Comparison of ENCODE assay signal across 18 cellular contexts in genomic region chr3:101036676-101037075, GRCh38. TPM values are rescaled to one million over a fixed set of nuclear protein-coding genes. Genes with fewer than 3 reads are reported as not detected.
DNase-seq lines count a peak whose midpoint lies in the region; FAIRE-seq and TF ChIP-seq lines count a peak whose summit lies in the region.
"Had no signal": no experiment of that assay in that cellular context is flagged by ENCODE, and none has a peak within 500 bp of the region (broad histone marks: within the 10 kb centered on the region; RNA-seq: fewer than 3 reads in every experiment).

No MANE protein-coding gene starts in this region.

- TF ChIP-seq CTCF in breast epithelium (IDR thresholded peaks at IDR 0.05) (no peak), smooth muscle cell (IDR thresholded peaks at IDR 0.05; ENCODE audit: borderline replicate concordance, insufficient read depth, poor library complexity, severe bottlenecking) (no peak), GM13976 (IDR thresholded peaks at IDR 0.05; ENCODE audit: borderline replicate concordance, control extremely low read depth, extremely low read depth, insufficient read depth, missing control alignments) (no peak)

- H3K9ac ChIP-seq in HUES64 (ENCODE audit: low read depth, low read length) (no peak overlapping the region), smooth muscle cell (ENCODE audit: low read depth) (no peak overlapping the region)

- H3K27me3 ChIP-seq in HUES64 (ENCODE audit: insufficient read depth, low read length) (no peaks in the 10 kb centered on the region), breast epithelium (no peaks in the 10 kb centered on the region), smooth muscle cell (ENCODE audit: low read depth) (no peaks in the 10 kb centered on the region)

- FAIRE-seq in GM12891 (lab: Jason Lieb, UNC): no peak

- H3K36me3 ChIP-seq in HUES64 (ENCODE audit: insufficient read depth, low read length): no peaks in the 10 kb centered on the region
- H3K36me3 ChIP-seq in breast epithelium: no peaks in the 10 kb centered on the region
- no peaks in the 10 kb centered on the region for H3K36me3 ChIP-seq in smooth muscle cell (ENCODE audit: low read depth)

- H3K4me1 ChIP-seq in HUES64 (ENCODE audit: insufficient read depth, low read length) (peaks cover 16% of the 10 kb centered on the region), breast epithelium (no peaks in the 10 kb centered on the region), smooth muscle cell (ENCODE audit: low read depth) (peaks cover 6% of the 10 kb centered on the region)

- H3K27ac ChIP-seq in HUES64 (ENCODE audit: low read depth, low read length) (peak overlapping the region; percentile 13; the same call in 1 of the 2 replicates), breast epithelium (peak overlapping the region; percentile 47 to 67), smooth muscle cell (ENCODE audit: low read depth) (peak overlapping the region; percentile 87)

- CTCF ChIA-PET in HEK293T (lab: Yijun Ruan, JAX): no interaction called here

- DNase-seq in breast epithelium (ENCODE audit: low spot score in 2 of 2) (no peak), kidney glomerular epithelial cell (lab: John Stamatoyannopoulos, UW) (peak; percentile 87), smooth muscle cell (lab: John Stamatoyannopoulos, UW; ENCODE audit: unreplicated experiment) (no peak), GM12891 (ENCODE audit: insufficient read length, low spot score) (no peak), HEK293T (ENCODE audit: extremely low spot score) (no peak), GM13976 (ENCODE audit: low spot score) (no peak)
- DNase-seq in central memory CD4-positive, alpha-beta T cell: no peak
- DNase-seq: activated CD4-positive, alpha-beta T cell treated with anti-CD3 and anti-CD28 coated beads, Interleukin-2, amount 50 U/mL, for 48 hours; activated T-cell treated with anti-CD3 and anti-CD28 coated beads, Interleukin-2, amount 50 U/mL, for 4 hours; AML-193; hippocampal formation; MV-4-11; NCI-H2081 treated with DMSO at 0.1 percent for 48 hours; NCI-H69; stimulated activated CD4-positive, alpha-beta T cell treated with anti-CD3 and anti-CD28 coated beads, Interleukin-4, amount 100 ng/mL, for 4 hours; stimulated activated CD8-positive, alpha-beta memory T cell treated with anti-CD3 and anti-CD28 coated beads, Interleukin-4, amount 100 ng/mL, for 48 hours had no signal

- peaks cover 4% of the 10 kb centered on the region for H3F3A ChIP-seq in smooth muscle cell (ENCODE audit: low read depth)

- H3K4me2 ChIP-seq in smooth muscle cell: peak overlapping the region; percentile 8

- no peaks in the 10 kb centered on the region for H4K20me1 ChIP-seq in smooth muscle cell (ENCODE audit: low read depth)

- 91% methylated on average over 3 of the region's 3 CpGs for WGBS in HUES64
- WGBS in smooth muscle cell (ENCODE audit: low lambda C conversion rate): 72% methylated on average over 3 of the region's 3 CpGs

- no peaks in the 10 kb centered on the region; the same call in 1 of the 2 replicates for H3K9me3 ChIP-seq in HUES64 (ENCODE audit: insufficient read depth, low read depth, low read length)
- no peaks in the 10 kb centered on the region for H3K9me3 ChIP-seq in breast epithelium
- H3K9me3 ChIP-seq in smooth muscle cell (replicated peaks; ENCODE audit: low read depth): no peaks in the 10 kb centered on the region

- no peak for TF ChIP-seq POLR2A in breast epithelium (IDR thresholded peaks at IDR 0.05)
- TF ChIP-seq POLR2A in GM12891 (IDR thresholded peaks at IDR 0.05; ENCODE audit: low read depth, low read length): no peak

- intact Hi-C loops in breast epithelium (cut with DNase I; ENCODE audit: low total_unique reads): no loop called here

- POLR2A ChIA-PET in HEK293T (lab: Yijun Ruan, JAX): no interaction called here

- no peak overlapping the region for H3K4me3 ChIP-seq in HUES64 (ENCODE audit: low read length)
- no peak overlapping the region for H3K4me3 ChIP-seq in breast epithelium
- H3K4me3 ChIP-seq in smooth muscle cell: no peak overlapping the region

- H3K79me2 ChIP-seq in smooth muscle cell (ENCODE audit: low read depth): no peaks in the 10 kb centered on the region

- in situ Hi-C loops in GM13976 (cut with MboI; ENCODE audit: low sequenced_read_pairs, unreplicated experiment): no loop called here

- no peak overlapping the region for H2AFZ ChIP-seq in smooth muscle cell (ENCODE audit: low read depth)

TF ChIP-seq in GM12891, 5 proteins besides CTCF, POLR2A, EP300 and RAD21:
- TF ChIP-seq TAF1 (IDR thresholded peaks at IDR 0.05; ENCODE audit: low read depth, low read length): no peak
- TF ChIP-seq POU2F2 (IDR thresholded peaks at IDR 0.05; ENCODE audit: low read depth, low read length): no peak
- TF ChIP-seq SPI1 (IDR thresholded peaks at IDR 0.05; ENCODE audit: low read depth, low read length): no peak
- no peak for TF ChIP-seq PAX5 (IDR thresholded peaks at IDR 0.05; ENCODE audit: insufficient read depth, low read length, severe bottlenecking)

TF ChIP-seq in HEK293T, 16 proteins besides CTCF, POLR2A, EP300 and RAD21:
- TF ChIP-seq SP1 (IDR thresholded peaks at IDR 0.05) (no peak), ZNF384 (IDR thresholded peaks at IDR 0.05) (no peak), SUZ12 (IDR thresholded peaks at IDR 0.05) (no peak)
TF ChIP-seq in HEK293T: peak in this region for 0.

RNA-seq across cellular contexts. Expression of gene ABI3BP, which starts 43.5 kb away (rescaled TPM):
- not detected for polyA plus RNA-seq in HUES64 (2013, experiment 1 of 2)
- polyA plus RNA-seq in HUES64 (2013, experiment 2 of 2): 0.25 TPM
- total RNA-seq in breast epithelium (100 to 1,000 TPM in 1 of 3 donors, 10 to 100 TPM in 2; 17.4 to 170 (median 41.1) TPM), smooth muscle cell (0.54 and 0.58 TPM in 2 replicates)
- polyA plus RNA-seq in smooth muscle cell: 0.47 and 0.54 TPM in 2 replicates
- 0.12 TPM for polyA plus RNA-seq in GM12891 (2012; ENCODE audit: low read depth, missing spikeins)
- total RNA-seq: OCI-LY7 had no signal

Comparison
In these comparisons a context has a peak if more than half of its experiments do, and no peak if none do; other contexts are left out.
1. H3K27ac ChIP-seq: peak in every context shown above with its lines; median percentile 87 in smooth muscle cell; 57 in breast epithelium; 13 in HUES64.
2. RNA of gene ABI3BP, which starts 43.5 kb away (total RNA-seq): 17.4 to 170 TPM in breast epithelium; 0.54 to 0.58 TPM in smooth muscle cell; every median in the first group is over 10 times any median in the second.